13 cellular contexts compared by ENCODE assay signal in genomic region chr3:163476179-163476578, GRCh38.
DNase-seq lines count a peak whose midpoint lies in the region; ATAC-seq, FAIRE-seq and TF ChIP-seq lines count a peak whose summit lies in the region.
"Had no signal": no experiment of that assay in that cellular context is flagged by ENCODE, and none has a peak within 500 bp of the region (broad histone marks: within the 10 kb centered on the region; RNA-seq: fewer than 3 reads in every experiment).

No MANE protein-coding gene starts in this region.

- peak; percentile 24; the same call in 1 of the 2 replicates for TF ChIP-seq RAD21 in Ishikawa (IDR thresholded peaks at IDR 0.05; ENCODE audit: low read depth)

- no peak for FAIRE-seq in D721Med (lab: Jason Lieb, UNC)
- no peak for FAIRE-seq in GM12892 (lab: Jason Lieb, UNC)

- H3K9ac ChIP-seq in OCI-LY1 (ENCODE audit: low read length), result no peak overlapping the region

- H3K27ac ChIP-seq in OCI-LY1 (ENCODE audit: low read depth, low read length, poor library complexity, severe bottlenecking) (no peak overlapping the region), foreskin keratinocyte (no peak overlapping the region), prostate gland (no peak overlapping the region)
- H3K27ac ChIP-seq: ascending aorta, upper lobe of left lung had no signal

- H4K20me1 ChIP-seq in OCI-LY1 (ENCODE audit: insufficient read depth, low read length), result no peaks in the 10 kb centered on the region

- H2AFZ ChIP-seq in OCI-LY1 (ENCODE audit: low read length), result no peak overlapping the region

- H3K9me3 ChIP-seq in OCI-LY1 (ENCODE audit: low read length) (no peaks in the 10 kb centered on the region), prostate gland (no peaks in the 10 kb centered on the region)
- H3K9me3 ChIP-seq: ascending aorta, mucosa of descending colon, upper lobe of left lung had no signal

- intact Hi-C loops in prostate gland (cut with DNase I), result no loop called here

- H3K4me2 ChIP-seq in OCI-LY1 (ENCODE audit: low read length), result no peak overlapping the region

- no peak for TF ChIP-seq EP300 in Ishikawa (IDR thresholded peaks at IDR 0.05; ENCODE audit: borderline replicate concordance)

- DNase-seq in D721Med (ENCODE audit: insufficient read length, low spot score) (no peak), foreskin keratinocyte (no peak), RPMI8226 (no peak), GM12892 (ENCODE audit: insufficient read length) (no peak), prostate gland (ENCODE audit: low spot score) (no peak)
- DNase-seq: DMS79, mucosa of descending colon, NCI-H187 treated with DMSO at 0.1 percent for 48 hours, T1000, upper lobe of left lung had no signal

- TF ChIP-seq CTCF in D721Med (IDR thresholded peaks at IDR 0.05; ENCODE audit: insufficient read depth, missing control alignments) (peak; percentile 29), OCI-LY1 (IDR thresholded peaks at IDR 0.05; ENCODE audit: low read length) (peak; percentile 28; the same call in 1 of the 2 replicates), foreskin keratinocyte (conservative IDR thresholded peaks at IDR 0.05) (peak; percentile 10), prostate gland (IDR thresholded peaks at IDR 0.05) (no peak)

- no peaks in the 10 kb centered on the region; the same call in 1 of the 2 replicates for H3F3A ChIP-seq in OCI-LY1 (ENCODE audit: insufficient read depth, low read length)

- H3K27me3 ChIP-seq in OCI-LY1 (ENCODE audit: insufficient read depth, low read length) (no peaks in the 10 kb centered on the region), foreskin keratinocyte (no peaks in the 10 kb centered on the region), prostate gland (replicated peaks; ENCODE audit: insufficient read depth) (no peaks in the 10 kb centered on the region)
- H3K27me3 ChIP-seq: ascending aorta, upper lobe of left lung had no signal

- no peak for ATAC-seq in foreskin keratinocyte
- ATAC-seq: mucosa of descending colon had no signal

- H3K9me2 ChIP-seq in OCI-LY1 (ENCODE audit: low read depth, low read length), result no peaks in the 10 kb centered on the region; the same call in 1 of the 2 replicates

- TF ChIP-seq POLR2A in GM12892 (IDR thresholded peaks at IDR 0.05; ENCODE audit: low read depth, low read length), result no peak
- TF ChIP-seq POLR2A in prostate gland (IDR thresholded peaks at IDR 0.05), result no peak

- H3K4me3 ChIP-seq in OCI-LY1 (ENCODE audit: low read depth, low read length, poor library complexity, severe bottlenecking), result no peak overlapping the region
- H3K4me3 ChIP-seq in prostate gland, result no peak overlapping the region
- H3K4me3 ChIP-seq: ascending aorta, mucosa of descending colon, upper lobe of left lung had no signal

- H3K36me3 ChIP-seq in OCI-LY1 (ENCODE audit: insufficient read depth, low read length) (no peaks in the 10 kb centered on the region), prostate gland (no peaks in the 10 kb centered on the region)
- H3K36me3 ChIP-seq: ascending aorta, upper lobe of left lung had no signal

- no peaks in the 10 kb centered on the region for H3K79me2 ChIP-seq in OCI-LY1 (ENCODE audit: insufficient read depth, low read length)

- 39% methylated on average over 2 of the region's 2 CpGs for WGBS in prostate gland

- H3K4me1 ChIP-seq in OCI-LY1 (ENCODE audit: insufficient read depth, low read length, severe bottlenecking), result no peaks in the 10 kb centered on the region
- H3K4me1 ChIP-seq in foreskin keratinocyte, result no peaks in the 10 kb centered on the region
- no peaks in the 10 kb centered on the region for H3K4me1 ChIP-seq in prostate gland (replicated peaks)
- H3K4me1 ChIP-seq: ascending aorta, upper lobe of left lung had no signal

TF ChIP-seq in Ishikawa, 13 proteins besides CTCF, POLR2A, EP300 and RAD21:
- TF ChIP-seq TAF1 (IDR thresholded peaks at IDR 0.05; ENCODE audit: low read depth) (no peak), ZBTB7A (IDR thresholded peaks at IDR 0.05; ENCODE audit: low read depth) (no peak), YY1 (IDR thresholded peaks at IDR 0.05; ENCODE audit: low read depth) (no peak), REST (IDR thresholded peaks at IDR 0.05; ENCODE audit: low read depth) (no peak), EGR1 (IDR thresholded peaks at IDR 0.05) (no peak), TCF12 (IDR thresholded peaks at IDR 0.05; ENCODE audit: low read depth) (no peak), CREB1 (IDR thresholded peaks at IDR 0.05; ENCODE audit: low read depth) (no peak), TEAD4 (IDR thresholded peaks at IDR 0.05) (no peak), USF1 (IDR thresholded peaks at IDR 0.05) (no peak)
- TF ChIP-seq, protein P1, sequence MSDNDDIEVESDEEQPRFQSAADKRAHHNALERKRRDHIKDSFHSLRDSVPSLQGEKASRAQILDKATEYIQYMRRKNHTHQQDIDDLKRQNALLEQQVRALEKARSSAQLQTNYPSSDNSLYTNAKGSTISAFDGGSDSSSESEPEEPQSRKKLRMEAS (IDR thresholded peaks at IDR 0.05), result no peak

Comparison
In these comparisons a context has a peak if more than half of its experiments do, and no peak if none do; other contexts are left out.
1. CTCF ChIP-seq: peak in D721Med (single experiment), OCI-LY1 (single experiment) and foreskin keratinocyte (single experiment); none in prostate gland (0 of 4).